18 cellular contexts compared by ENCODE assay signal in genomic region chr5:163916856-163917255, GRCh38.
DNase-seq lines count a peak whose midpoint lies in the region; ATAC-seq and TF ChIP-seq lines count a peak whose summit lies in the region.
"Had no signal": no experiment of that assay in that cellular context is flagged by ENCODE, and none has a peak within 500 bp of the region (broad histone marks: within the 10 kb centered on the region; RNA-seq: fewer than 3 reads in every experiment).

No MANE protein-coding gene starts in this region.

- intact Hi-C loops in body of pancreas (cut with DNase I) = no loop called here
- intact Hi-C loops in natural killer cell (cut with micrococcal nuclease) = no loop called here

- peak overlapping the region; percentile 71 for H3K4me3 Mint-ChIP-seq in natural killer cell
- H3K4me3 Mint-ChIP-seq: activated CD4-positive, alpha-beta T cell treated with anti-CD3 and anti-CD28 coated beads for 36 hours; activated naive CD4-positive, alpha-beta T cell treated with anti-CD3 and anti-CD28 coated beads, Interleukin-2, amount 10 ng/mL, durations not matched to agents 7 days and 5 days; H9 had no signal

- no peaks in the 10 kb centered on the region for H3K27me3 Mint-ChIP-seq in natural killer cell (ENCODE audit: low read depth in 2 of 2)
- H3K27me3 Mint-ChIP-seq: activated CD4-positive, alpha-beta T cell treated with anti-CD3 and anti-CD28 coated beads for 36 hours; activated naive CD4-positive, alpha-beta T cell treated with anti-CD3 and anti-CD28 coated beads, Interleukin-2, amount 10 ng/mL, durations not matched to agents 7 days and 5 days had no signal

- H3K4me3 ChIP-seq in MM.1S (ENCODE audit: low read length) = no peak overlapping the region
- H3K4me3 ChIP-seq in body of pancreas = no peak overlapping the region
- H3K4me3 ChIP-seq: sigmoid colon, suprapubic skin had no signal

- H3K36me3 ChIP-seq in MM.1S (replicated peaks; ENCODE audit: insufficient read depth, low read length) (no peaks in the 10 kb centered on the region), body of pancreas (replicated peaks in 1 of 2; ENCODE audit: insufficient read depth in 1 of 2, low read depth in 2 of 2) (no peaks in the 10 kb centered on the region)
- H3K36me3 ChIP-seq: sigmoid colon, suprapubic skin had no signal

- peak; percentile 17 for DNase-seq in CD1c-positive myeloid dendritic cell (ENCODE audit: extremely low spot score)
- DNase-seq in MM.1S = no peak
- no peak for DNase-seq in body of pancreas
- no peak for DNase-seq in natural killer cell
- DNase-seq in AG08396 (ENCODE audit: low spot score) = no peak
- no peak for DNase-seq in OCI-M2 (lab: John Stamatoyannopoulos, UW; ENCODE audit: unreplicated experiment)
- DNase-seq in NCI-H446 (lab: John Stamatoyannopoulos, UW) = no peak
- DNase-seq: activated CD4-positive, alpha-beta T cell treated with anti-CD3 and anti-CD28 coated beads for 36 hours; activated CD8-positive, alpha-beta memory T cell treated with anti-CD3 and anti-CD28 coated beads, Interleukin-2, amount 50 U/mL, for 48 hours; activated naive CD4-positive, alpha-beta T cell treated with anti-CD3 and anti-CD28 coated beads, Interleukin-2, amount 10 ng/mL, durations not matched to agents 7 days and 5 days; erythroblast; H9; NCI-H1105; Right ventricle myocardium superior; sigmoid colon; T-helper 9 cell had no signal

- H3K4me1 Mint-ChIP-seq in natural killer cell = peaks cover 45 to 50% of the 10 kb centered on the region in 2 donors
- H3K4me1 Mint-ChIP-seq: activated CD4-positive, alpha-beta T cell treated with anti-CD3 and anti-CD28 coated beads for 36 hours; activated naive CD4-positive, alpha-beta T cell treated with anti-CD3 and anti-CD28 coated beads, Interleukin-2, amount 10 ng/mL, durations not matched to agents 7 days and 5 days had no signal

- ATAC-seq in body of pancreas = peak; percentile 12
- ATAC-seq in natural killer cell = peak in 1 of 3 donors; percentile 25
- ATAC-seq in HG03095 (IDR thresholded peaks at IDR 0.05; ENCODE audit: unreplicated experiment) = no peak
- ATAC-seq: activated CD4-positive, alpha-beta T cell treated with anti-CD3 and anti-CD28 coated beads for 36 hours had no signal

- peaks cover 8% of the 10 kb centered on the region for H3K36me3 Mint-ChIP-seq in natural killer cell
- H3K36me3 Mint-ChIP-seq: activated naive CD4-positive, alpha-beta T cell treated with anti-CD3 and anti-CD28 coated beads, Interleukin-2, amount 10 ng/mL, durations not matched to agents 7 days and 5 days had no signal

- H2AFZ ChIP-seq in MM.1S (ENCODE audit: low read length) = peak overlapping the region; percentile 37; the same call in 1 of the 2 replicates

- no peak overlapping the region for H3K9ac ChIP-seq in MM.1S (ENCODE audit: low read length)

- H3K4me1 ChIP-seq in MM.1S (ENCODE audit: low read length) (peaks cover 27% of the 10 kb centered on the region), body of pancreas (no peaks in the 10 kb centered on the region)
- H3K4me1 ChIP-seq: sigmoid colon, suprapubic skin had no signal

- no peaks in the 10 kb centered on the region for H3K79me2 ChIP-seq in MM.1S (ENCODE audit: low read length)

- 46 to 69% methylated on average over 1 of the region's 1 CpG for WGBS in body of pancreas, 2 donors

- H3K9me2 ChIP-seq in MM.1S (replicated peaks; ENCODE audit: insufficient read depth, low read length) = no peaks in the 10 kb centered on the region

- peaks cover 6% of the 10 kb centered on the region; the same call in 1 of the 2 replicates for H3F3A ChIP-seq in MM.1S (ENCODE audit: insufficient read depth, low read length)

- TF ChIP-seq POLR2A in body of pancreas (IDR thresholded peaks at IDR 0.05) = no peak

- H4K20me1 ChIP-seq in MM.1S (ENCODE audit: insufficient read depth, low read length) = no peaks in the 10 kb centered on the region

- H3K9me3 ChIP-seq in MM.1S (replicated peaks; ENCODE audit: insufficient read depth, low read length) (no peaks in the 10 kb centered on the region), body of pancreas (no peaks in the 10 kb centered on the region)
- H3K9me3 ChIP-seq: suprapubic skin had no signal

- peak overlapping the region; percentile 67; the same call in 1 of the 2 replicates for H3K4me2 ChIP-seq in MM.1S (ENCODE audit: low read depth, low read length)

- no peaks in the 10 kb centered on the region for H3K27me3 ChIP-seq in MM.1S (replicated peaks; ENCODE audit: insufficient read depth, low read length)
- no peaks in the 10 kb centered on the region for H3K27me3 ChIP-seq in body of pancreas
- H3K27me3 ChIP-seq: sigmoid colon, suprapubic skin had no signal

- H3K27ac Mint-ChIP-seq in natural killer cell = peak overlapping the region; percentile 77 to 84
- H3K27ac Mint-ChIP-seq: activated CD4-positive, alpha-beta T cell treated with anti-CD3 and anti-CD28 coated beads for 36 hours; activated naive CD4-positive, alpha-beta T cell treated with anti-CD3 and anti-CD28 coated beads, Interleukin-2, amount 10 ng/mL, durations not matched to agents 7 days and 5 days had no signal

- peaks cover 0 to 2% of the 10 kb centered on the region in 2 donors for H3K9me3 Mint-ChIP-seq in natural killer cell

- TF ChIP-seq CTCF in MM.1S (IDR thresholded peaks at IDR 0.05; ENCODE audit: low read length) (no peak), body of pancreas (IDR thresholded peaks at IDR 0.05) (no peak), natural killer cell (IDR thresholded peaks at IDR 0.05) (no peak)

- H3K27ac ChIP-seq in MM.1S (ENCODE audit: low read length) = peak overlapping the region; percentile 75; the same call in 1 of the 2 replicates
- peak overlapping the region in 1 of 4 donors; percentile 50 for H3K27ac ChIP-seq in body of pancreas
- H3K27ac ChIP-seq: suprapubic skin had no signal
